Comparison of ENCODE assay signal across 1 cellular context in the genomic region with DNA sequence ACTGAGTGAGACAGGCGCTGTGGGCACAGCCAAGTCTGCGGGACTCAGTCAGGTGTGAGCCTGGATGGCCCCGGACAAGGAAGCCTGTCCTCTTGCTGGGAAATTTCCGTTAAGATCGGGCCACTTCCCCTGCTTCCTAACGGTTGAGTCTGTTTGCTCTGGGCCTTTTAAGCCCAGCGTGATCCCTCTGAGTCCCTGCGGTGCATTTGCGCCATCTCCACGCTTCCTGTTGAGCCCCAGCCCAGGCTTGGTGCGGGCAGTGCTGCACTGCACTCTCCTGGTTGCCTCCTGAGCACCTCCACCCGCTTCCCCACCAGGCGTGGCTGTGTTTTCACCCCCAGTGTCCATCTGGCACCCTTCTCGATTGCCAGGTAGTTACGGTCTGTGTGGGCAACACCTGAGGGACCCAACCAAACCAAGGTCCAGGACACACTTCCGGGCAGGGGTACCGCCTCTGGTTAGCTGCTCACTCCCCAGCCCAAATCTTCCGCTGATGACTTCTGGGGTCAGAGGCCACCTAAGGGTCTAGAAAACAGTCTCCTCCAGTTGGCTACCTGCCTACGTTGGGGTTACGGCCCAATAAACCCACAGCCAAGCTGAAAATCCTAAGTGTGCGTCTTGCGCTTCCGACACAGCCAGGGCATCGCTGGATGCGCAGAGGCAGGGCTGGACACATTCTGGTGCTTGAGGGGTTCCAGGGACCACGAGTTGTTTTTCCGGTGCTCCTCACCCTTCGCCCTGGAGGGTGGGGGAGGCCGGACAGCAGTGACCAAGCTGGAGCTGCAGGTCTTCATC.
TF ChIP-seq lines count a peak whose summit lies in the region.

No MANE protein-coding gene starts in this region.

TF ChIP-seq in HEK293, 187 proteins besides CTCF, POLR2A, EP300 and RAD21 (continued from another document):
- TF ChIP-seq, protein P1, sequence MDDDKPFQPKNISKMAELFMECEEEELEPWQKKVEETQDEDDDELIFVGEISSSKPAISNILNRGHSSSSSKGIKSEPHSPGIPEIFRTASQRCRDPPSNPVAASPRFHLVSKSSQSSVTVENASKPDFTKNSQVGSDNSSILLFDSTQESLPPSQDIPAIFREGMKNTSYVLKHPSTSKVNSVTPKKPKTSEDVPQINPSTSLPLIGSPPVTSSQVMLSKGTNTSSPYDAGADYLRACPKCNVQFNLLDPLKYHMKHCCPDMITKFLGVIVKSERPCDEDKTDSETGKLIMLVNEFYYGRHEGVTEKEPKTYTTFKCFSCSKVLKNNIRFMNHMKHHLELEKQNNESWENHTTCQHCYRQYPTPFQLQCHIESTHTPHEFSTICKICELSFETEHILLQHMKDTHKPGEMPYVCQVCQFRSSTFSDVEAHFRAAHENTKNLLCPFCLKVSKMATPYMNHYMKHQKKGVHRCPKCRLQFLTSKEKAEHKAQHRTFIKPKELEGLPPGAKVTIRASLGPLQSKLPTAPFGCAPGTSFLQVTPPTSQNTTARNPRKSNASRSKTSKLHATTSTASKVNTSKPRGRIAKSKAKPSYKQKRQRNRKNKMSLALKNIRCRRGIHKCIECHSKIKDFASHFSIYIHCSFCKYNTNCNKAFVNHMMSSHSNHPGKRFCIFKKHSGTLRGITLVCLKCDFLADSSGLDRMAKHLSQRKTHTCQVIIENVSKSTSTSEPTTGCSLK (tag by site-specific recombination; IDR thresholded peaks at IDR 0.05), result no peak
- TF ChIP-seq, protein P2, sequence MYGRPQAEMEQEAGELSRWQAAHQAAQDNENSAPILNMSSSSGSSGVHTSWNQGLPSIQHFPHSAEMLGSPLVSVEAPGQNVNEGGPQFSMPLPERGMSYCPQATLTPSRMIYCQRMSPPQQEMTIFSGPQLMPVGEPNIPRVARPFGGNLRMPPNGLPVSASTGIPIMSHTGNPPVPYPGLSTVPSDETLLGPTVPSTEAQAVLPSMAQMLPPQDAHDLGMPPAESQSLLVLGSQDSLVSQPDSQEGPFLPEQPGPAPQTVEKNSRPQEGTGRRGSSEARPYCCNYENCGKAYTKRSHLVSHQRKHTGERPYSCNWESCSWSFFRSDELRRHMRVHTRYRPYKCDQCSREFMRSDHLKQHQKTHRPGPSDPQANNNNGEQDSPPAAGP (tag by site-specific recombination; IDR thresholded peaks at IDR 0.05), result 0 out of 2 replicates have a peak, but pooled peaks have one; percentile 19
- peak; percentile 97 for TF ChIP-seq ZIC2 (tag by site-specific recombination; IDR thresholded peaks at IDR 0.05)
- peak; percentile 32; the same call in 1 of the 2 replicates for TF ChIP-seq BCL11B (tag by site-specific recombination; IDR thresholded peaks at IDR 0.05; ENCODE audit: low read depth)
- TF ChIP-seq ZBTB8A (tag by site-specific recombination; IDR thresholded peaks at IDR 0.05), result peak; percentile 48
- no peak for TF ChIP-seq ZNF324 (tag by site-specific recombination; IDR thresholded peaks at IDR 0.05)
- TF ChIP-seq ZNF10 (tag by site-specific recombination; IDR thresholded peaks at IDR 0.05), result 0 out of 2 replicates have a peak, but pooled peaks have one; percentile 23
- no peak; the same call in 1 of the 2 replicates for TF ChIP-seq ZBTB48 (tag by site-specific recombination; IDR thresholded peaks at IDR 0.05)
- peak; percentile 8; the same call in 1 of the 2 replicates for TF ChIP-seq ZNF837 (tag by site-specific recombination; IDR thresholded peaks at IDR 0.05)
- 0 out of 2 replicates have a peak, but pooled peaks have one; percentile 5 for TF ChIP-seq BCL11A (tag by site-specific recombination; IDR thresholded peaks at IDR 0.05; ENCODE audit: low read depth)
- 0 out of 2 replicates have a peak, but pooled peaks have one; percentile 14 for TF ChIP-seq GLIS1 (tag by site-specific recombination; IDR thresholded peaks at IDR 0.05)
- TF ChIP-seq ZFP37 (tag by site-specific recombination; IDR thresholded peaks at IDR 0.05), result peak; percentile 23; the same call in 1 of the 2 replicates
- TF ChIP-seq SCRT1 (tag by site-specific recombination; IDR thresholded peaks at IDR 0.05; ENCODE audit: borderline replicate concordance), result peak; percentile 63; the same call in 1 of the 2 replicates
- peak; percentile 77 for TF ChIP-seq ZBTB17 (tag by site-specific recombination; IDR thresholded peaks at IDR 0.05)
- TF ChIP-seq, protein P3, sequence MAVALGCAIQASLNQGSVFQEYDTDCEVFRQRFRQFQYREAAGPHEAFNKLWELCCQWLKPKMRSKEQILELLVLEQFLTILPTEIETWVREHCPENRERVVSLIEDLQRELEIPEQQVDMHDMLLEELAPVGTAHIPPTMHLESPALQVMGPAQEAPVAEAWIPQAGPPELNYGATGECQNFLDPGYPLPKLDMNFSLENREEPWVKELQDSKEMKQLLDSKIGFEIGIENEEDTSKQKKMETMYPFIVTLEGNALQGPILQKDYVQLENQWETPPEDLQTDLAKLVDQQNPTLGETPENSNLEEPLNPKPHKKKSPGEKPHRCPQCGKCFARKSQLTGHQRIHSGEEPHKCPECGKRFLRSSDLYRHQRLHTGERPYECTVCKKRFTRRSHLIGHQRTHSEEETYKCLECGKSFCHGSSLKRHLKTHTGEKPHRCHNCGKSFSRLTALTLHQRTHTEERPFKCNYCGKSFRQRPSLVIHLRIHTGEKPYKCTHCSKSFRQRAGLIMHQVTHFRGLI (tag by site-specific recombination; IDR thresholded peaks at IDR 0.05), result 0 out of 2 replicates have a peak, but pooled peaks have one; percentile 40
- 0 out of 2 replicates have a peak, but pooled peaks have one; percentile 34 for TF ChIP-seq ZNF2 (tag by site-specific recombination; IDR thresholded peaks at IDR 0.05)
